In the genomic region with DNA sequence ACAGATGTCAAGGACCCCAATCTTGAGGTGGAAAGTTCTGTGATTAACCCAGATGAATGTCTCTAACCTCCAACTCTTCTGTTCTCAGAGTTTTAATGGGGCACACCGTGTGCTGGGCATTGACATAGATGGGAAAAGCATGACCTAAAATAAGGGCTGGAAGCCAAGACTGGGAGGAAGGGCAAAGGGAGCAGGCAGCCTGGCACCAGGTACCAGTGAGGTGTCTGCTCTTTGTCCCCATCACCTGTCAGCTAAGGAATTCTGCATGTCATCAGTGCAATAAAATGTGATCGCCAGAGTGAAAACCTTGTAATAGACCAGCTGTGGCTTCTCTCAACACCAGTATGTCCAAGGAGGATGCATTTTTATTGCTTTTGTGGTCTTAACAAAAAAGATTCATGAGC, we compare ENCODE assay signal across 10 cellular contexts.
DNase-seq lines count a peak whose midpoint lies in the region; ATAC-seq, FAIRE-seq and TF ChIP-seq lines count a peak whose summit lies in the region.
"Had no signal": no experiment of that assay in that cellular context is flagged by ENCODE, and none has a peak within 500 bp of the region (broad histone marks: within the 10 kb centered on the region; RNA-seq: fewer than 3 reads in every experiment).

No MANE protein-coding gene starts in this region.

- CTCF ChIA-PET in mammary epithelial cell (lab: Charles Lee; ENCODE audit: low non-redundant PET), result no interaction called here
- CTCF ChIA-PET in HepG2 (lab: Yijun Ruan, JAX; ENCODE audit: low intra/inter-chr PET ratio, low total read pairs), result no interaction called here

- WGBS in mammary epithelial cell (ENCODE audit: low coverage, missing lambda C conversion rate), result 7% methylated on average over 2 of the region's 2 CpGs
- WGBS in HepG2 (ENCODE audit: low lambda C conversion rate), result 69% methylated on average over 2 of the region's 2 CpGs

- TF ChIP-seq RAD21 in HepG2 (CRISPR knock-in tag; IDR thresholded peaks at IDR 0.05), result no peak

- H3K9me3 ChIP-seq in mammary epithelial cell (replicated peaks; ENCODE audit: insufficient read depth, low read length), result no peaks in the 10 kb centered on the region
- H3K9me3 ChIP-seq in HepG2 (ENCODE audit: low read length), result no peaks in the 10 kb centered on the region
- H3K9me3 ChIP-seq in thoracic aorta, result no peaks in the 10 kb centered on the region

- H3K79me2 ChIP-seq in mammary epithelial cell (ENCODE audit: insufficient read depth, low read length) (no peaks in the 10 kb centered on the region), HepG2 (ENCODE audit: insufficient read depth, low read length) (no peaks in the 10 kb centered on the region)

- DNase-seq in LoVo (ENCODE audit: low spot score) (peak; percentile 41), mammary epithelial cell (no peak), HepG2 (ENCODE audit: low spot score) (peak; percentile 33), thoracic aorta (ENCODE audit: low spot score) (no peak), NCI-H1092 (lab: John Stamatoyannopoulos, UW) (no peak), NCI-H1417 treated with DMSO at 0.1 percent for 48 hours (lab: John Stamatoyannopoulos, UW) (no peak), NCI-H1092 treated with DMSO at 0.1 percent for 48 hours (lab: John Stamatoyannopoulos, UW) (no peak)
- DNase-seq: activated CD8-positive, alpha-beta memory T cell treated with anti-CD3 and anti-CD28 coated beads for 24 hours; NCI-H1436; stimulated activated CD4-positive, alpha-beta T cell treated with anti-CD3 and anti-CD28 coated beads, Interleukin-1b, Interleukin-23, amount 100 ng/mL, for 48 hours had no signal

- POLR2A ChIA-PET in HepG2 (lab: Yijun Ruan, JAX), result no interaction called here

- no peak for TF ChIP-seq POLR2A in HepG2 (IDR thresholded peaks at IDR 0.05; ENCODE audit: insufficient read depth in 1 of 2, low read depth in 2 of 2, low read length in 2 of 2)

- H4K20me1 ChIP-seq in mammary epithelial cell (ENCODE audit: insufficient read depth, low read length) (no peaks in the 10 kb centered on the region), HepG2 (ENCODE audit: insufficient read depth, low read length) (no peaks in the 10 kb centered on the region)

- H3K4me3 ChIP-seq in mammary epithelial cell (replicated peaks in 1 of 3; ENCODE audit: insufficient read depth in 1 of 3, low read depth in 2 of 3, low read length in 3 of 3) (no peak overlapping the region), HepG2 (replicated peaks in 1 of 3; ENCODE audit: insufficient read depth in 1 of 3, low read depth in 2 of 3, low read length in 3 of 3) (no peak overlapping the region), thoracic aorta (no peak overlapping the region)

- H2AFZ ChIP-seq in mammary epithelial cell (ENCODE audit: low read depth, low read length) (no peak overlapping the region), HepG2 (ENCODE audit: low read length) (no peak overlapping the region)

- FAIRE-seq in HepG2 (lab: Jason Lieb, UNC), result no peak

- intact Hi-C loops in mammary epithelial cell (cut with micrococcal nuclease), result no loop called here
- intact Hi-C loops in HepG2 (cut with micrococcal nuclease; ENCODE audit: unreplicated experiment), result loop anchor here (10.0 kb wide), 1 partner anchor 116 kb away; no protein-coding TSS in a partner anchor

- no peak for ATAC-seq in HepG2
- ATAC-seq in thoracic aorta (ENCODE audit: insufficient number of reproducible peaks, low FRiP score, low read depth), result no peak

- no peaks in the 10 kb centered on the region for H3K27me3 ChIP-seq in mammary epithelial cell (ENCODE audit: insufficient read depth, low read length)
- H3K27me3 ChIP-seq in HepG2 (ENCODE audit: control insufficient read depth in 1 of 2, insufficient read depth in 2 of 2, low read length in 2 of 2), result no peaks in the 10 kb centered on the region
- no peaks in the 10 kb centered on the region for H3K27me3 ChIP-seq in thoracic aorta (replicated peaks; ENCODE audit: insufficient read depth)

- H3K9ac ChIP-seq in mammary epithelial cell (ENCODE audit: insufficient read depth, low read length) (peak overlapping the region; percentile 25), HepG2 (ENCODE audit: insufficient read depth, low read depth, low read length) (no peak overlapping the region)

- H3K4me1 ChIP-seq in mammary epithelial cell (ENCODE audit: insufficient read depth, low read length) (peaks cover 87% of the 10 kb centered on the region), HepG2 (ENCODE audit: insufficient read depth, low read length) (peaks cover 71% of the 10 kb centered on the region), thoracic aorta (ENCODE audit: control insufficient read depth in 1 of 2, low read depth in 2 of 2) (peaks cover 19 to 69% of the 10 kb centered on the region in 2 donors)

- no peak overlapping the region for H3K4me2 ChIP-seq in mammary epithelial cell (ENCODE audit: insufficient read depth, low read depth, low read length)
- no peak overlapping the region for H3K4me2 ChIP-seq in HepG2 (ENCODE audit: low read depth, low read length)

- in situ Hi-C loops in mammary epithelial cell (cut with MboI; ENCODE audit: low sequenced_read_pairs in 2 of 2) (no loop called here), HepG2 (cut with HindIII; ENCODE audit: extremely low pct_ligation_motif_present, low pct_unique_long_range_greater_than_20kb) (no loop called here)

- TF ChIP-seq CTCF in mammary epithelial cell (conservative IDR thresholded peaks at IDR 0.05 in 1 of 2, IDR thresholded peaks at IDR 0.05 in 1 of 2; ENCODE audit: extremely low read depth in 1 of 2, insufficient read depth in 1 of 2, low read depth in 1 of 2, low read length in 2 of 2), result no peak
- no peak for TF ChIP-seq CTCF in HepG2 (CRISPR knock-in tag; IDR thresholded peaks at IDR 0.05)
- TF ChIP-seq CTCF in thoracic aorta (IDR thresholded peaks at IDR 0.05), result no peak

- peak overlapping the region; percentile 87 for H3K27ac ChIP-seq in mammary epithelial cell (ENCODE audit: insufficient read depth, low read depth, low read length)
- H3K27ac ChIP-seq in HepG2 (ENCODE audit: extremely low read length, insufficient read depth, low read length), result no peak overlapping the region
- peak overlapping the region; percentile 78 to 81 for H3K27ac ChIP-seq in thoracic aorta

- TF ChIP-seq EP300 in HepG2 (IDR thresholded peaks at IDR 0.05; ENCODE audit: low read depth in 2 of 2, low read length in 2 of 2) (no peak), HepG2 (CRISPR knock-in tag; IDR thresholded peaks at IDR 0.05; ENCODE audit: borderline replicate concordance) (no peak)

- H3K36me3 ChIP-seq in mammary epithelial cell (ENCODE audit: insufficient read depth, low read length) (no peaks in the 10 kb centered on the region), HepG2 (replicated peaks in 1 of 2; ENCODE audit: control insufficient read depth in 1 of 2, insufficient read depth in 2 of 2, low read length in 2 of 2) (no peaks in the 10 kb centered on the region), thoracic aorta (no peaks in the 10 kb centered on the region)

- dilution Hi-C loops in mammary epithelial cell (cut with HindIII; ENCODE audit: low sequenced_read_pairs), result loop anchor here (5.0 kb wide), 2 partner anchors 68 to 138 kb away; no protein-coding TSS in a partner anchor

- BruUV-seq in mammary epithelial cell (replicated peaks; lab: Mats Ljungman, UMichigan) (no TSS peak), HepG2 (replicated peaks; lab: Mats Ljungman, UMichigan) (no TSS peak)

TF ChIP-seq in HepG2, 621 proteins besides CTCF, POLR2A, EP300 and RAD21:
- TF ChIP-seq ZFP90 (CRISPR knock-in tag; IDR thresholded peaks at IDR 0.05; ENCODE audit: borderline replicate concordance), result no peak
- no peak for TF ChIP-seq EED (CRISPR knock-in tag; IDR thresholded peaks at IDR 0.05)
- TF ChIP-seq FOXM1 (CRISPR knock-in tag; IDR thresholded peaks at IDR 0.05), result no peak
- no peak for TF ChIP-seq ZNF296 (CRISPR knock-in tag; conservative IDR thresholded peaks at IDR 0.05)

Comparison
In these comparisons a context has a peak if more than half of its experiments do, and no peak if none do; other contexts are left out.
1. DNase-seq: peak in LoVo (single experiment) and HepG2 (single experiment); none in mammary epithelial cell (single experiment), thoracic aorta (single experiment), NCI-H1092 (single experiment), NCI-H1417 treated with DMSO at 0.1 percent for 48 hours (single experiment) and NCI-H1092 treated with DMSO at 0.1 percent for 48 hours (single experiment).